In genomic region chr6:107489636-107490567, GRCh38 we compare ENCODE assay signal across 7 cellular contexts. TPM values are rescaled to one million over a fixed set of nuclear protein-coding genes. Genes with fewer than 3 reads are reported as not detected.
DNase-seq lines count a peak whose midpoint lies in the region; ATAC-seq, FAIRE-seq and TF ChIP-seq lines count a peak whose summit lies in the region.

Gene SOBP (plus strand): TSS chr6:107490117. CDS start chr6:107490617, 500 bp downstream.

- TF ChIP-seq POLR2A in GM12892 (IDR thresholded peaks at IDR 0.05; ENCODE audit: low read depth, low read length) (no peak), ovary (IDR thresholded peaks at IDR 0.05) (no peak)

- H3K36me3 ChIP-seq in RWPE2 (ENCODE audit: low read depth), result no peaks in the 10 kb centered on the region
- no peaks in the 10 kb centered on the region for H3K36me3 ChIP-seq in ovary

- ATAC-seq in RWPE2 (ENCODE audit: low read depth) (peak; percentile 37), left cardiac atrium (peak; percentile 59 to 74), GM21447 (IDR thresholded peaks at IDR 0.05; ENCODE audit: unreplicated experiment) (no peak)

- H3K27ac ChIP-seq in RWPE2 (ENCODE audit: poor library complexity, severe bottlenecking), result no peak within 1 kb of the TSS
- H3K27ac ChIP-seq in ovary, result peak within 1 kb of the TSS; percentile 83 to 87

- H3K4me3 ChIP-seq in RWPE2 (ENCODE audit: severe bottlenecking) (peak within 1 kb of the TSS; percentile 65), ovary (peak within 1 kb of the TSS; percentile 65)

- H3K27me3 ChIP-seq in RWPE2 (ENCODE audit: insufficient read depth, poor library complexity, severe bottlenecking) (peaks cover 74% of the 10 kb centered on the region), ovary (no peaks in the 10 kb centered on the region)

- WGBS in ovary, 3 donors, result 0 to 1% (median 1%) methylated on average over 66 to 129 of the region's 131 CpGs

- no peak for FAIRE-seq in GM12892 (lab: Jason Lieb, UNC)

- H3K4me1 ChIP-seq in RWPE2 (ENCODE audit: insufficient read depth, poor library complexity, severe bottlenecking) (no peaks in the 10 kb centered on the region), ovary (ENCODE audit: insufficient read depth) (peaks cover 5% of the 10 kb centered on the region)

- H3K9me3 ChIP-seq in RWPE2 (ENCODE audit: severe bottlenecking) (no peaks in the 10 kb centered on the region), ovary (no peaks in the 10 kb centered on the region)

- intact Hi-C loops in left cardiac atrium (cut with DNase I) (loop anchor here (5.0 to 10.0 kb wide), 2 partner anchors 162 to 165 kb away; no protein-coding TSS in a partner anchor), ovary (cut with DNase I) (loop anchor here in 1 of 4 donors (5.0 kb wide), 1 partner anchor 112 kb away; no protein-coding TSS in a partner anchor)

- DNase-seq in GM12892 (ENCODE audit: insufficient read length), result peak; percentile 41
- peak; percentile 7 for DNase-seq in HK-2 (ENCODE audit: unreplicated experiment)
- DNase-seq in RWPE2 (ENCODE audit: low spot score), result no peak
- peak; percentile 40 for DNase-seq in activated naive CD8-positive, alpha-beta T cell treated with anti-CD3 and anti-CD28 coated beads, Interleukin-2, amount 50 U/mL, for 16 hours (ENCODE audit: low read depth, low spot score)
- peak; percentile 76 for DNase-seq in left cardiac atrium
- DNase-seq in ovary, result peak; percentile 82 to 88 (median 88)

- TF ChIP-seq CTCF in RWPE2 (IDR thresholded peaks at IDR 0.05; ENCODE audit: poor library complexity, severe bottlenecking), result peak; percentile 27
- TF ChIP-seq CTCF in ovary (IDR thresholded peaks at IDR 0.05), result peak in 1 of 3 donors; percentile 33

- TF ChIP-seq EP300 in ovary (IDR thresholded peaks at IDR 0.05), result no peak

RNA-seq across cellular contexts. Expression of gene SOBP, which starts in this region (rescaled TPM):
- polyA plus RNA-seq in GM12892 (2012; ENCODE audit: missing spikeins), result 0.19 TPM
- total RNA-seq in left cardiac atrium (10 to 100 TPM; 13.6 to 14.4 TPM), ovary (10 to 100 TPM in 6 of 7 donors, 1 to 10 TPM in 1; 8.7 to 31.3 (median 28.5) TPM)
- polyA plus RNA-seq in ovary, result 10 to 100 TPM; 11.3 to 20.7 TPM
